ENCODE assay signal across 13 cellular contexts in the genomic region with DNA sequence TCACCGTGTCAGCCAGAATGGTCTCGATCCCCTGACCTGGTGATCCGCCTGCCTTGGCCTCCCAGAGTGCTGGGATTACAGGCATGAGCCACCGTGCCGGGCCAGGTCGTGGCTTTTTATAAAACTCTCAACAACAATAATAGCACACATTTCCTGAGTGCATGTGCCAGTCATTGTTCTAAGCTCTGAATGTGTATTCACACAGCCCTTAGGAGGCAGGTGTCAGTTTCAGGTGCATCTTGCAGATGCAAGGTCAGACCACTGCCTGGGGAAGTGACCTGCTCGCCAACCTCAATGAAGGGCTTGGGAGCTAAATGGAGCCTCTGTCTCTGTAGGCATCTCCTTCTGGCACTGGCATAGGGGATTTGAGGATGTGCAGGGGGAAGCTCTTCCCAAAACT. TPM values are rescaled to one million over a fixed set of nuclear protein-coding genes. Genes with fewer than 3 reads are reported as not detected.
DNase-seq lines count a peak whose midpoint lies in the region; ATAC-seq, FAIRE-seq and TF ChIP-seq lines count a peak whose summit lies in the region.
"Had no signal": no experiment of that assay in that cellular context is flagged by ENCODE, and none has a peak within 500 bp of the region (broad histone marks: within the 10 kb centered on the region; RNA-seq: fewer than 3 reads in every experiment).

No MANE protein-coding gene starts in this region.

- intact Hi-C loops in heart right ventricle (cut with DNase I) (no loop called here), cardiac septum (cut with DNase I) (no loop called here), transverse colon (cut with DNase I; ENCODE audit: low total_unique reads) (no loop called here)

- peaks cover 12 to 42% (median 30%) of the 10 kb centered on the region in 9 donors for H3K4me1 ChIP-seq in heart right ventricle
- H3K4me1 ChIP-seq in transverse colon: peaks cover 5 to 11% (median 8%) of the 10 kb centered on the region in 4 donors
- H3K4me1 ChIP-seq in small intestine (ENCODE audit: control insufficient read depth in 2 of 2, insufficient read depth in 1 of 2, low read depth in 1 of 2, low read length in 1 of 2): peaks cover 0 to 3% of the 10 kb centered on the region in 2 donors

- H3K36me3 ChIP-seq in heart right ventricle: no peaks in the 10 kb centered on the region
- no peaks in the 10 kb centered on the region for H3K36me3 ChIP-seq in transverse colon
- no peaks in the 10 kb centered on the region for H3K36me3 ChIP-seq in small intestine (ENCODE audit: control insufficient read depth in 2 of 2, insufficient read depth in 2 of 2, low read length in 2 of 2)
- H3K36me3 ChIP-seq: thoracic aorta had no signal

- no peak for FAIRE-seq in small intestine (lab: Jason Lieb, UNC)

- H3K9me3 ChIP-seq in heart right ventricle: no peaks in the 10 kb centered on the region
- no peaks in the 10 kb centered on the region for H3K9me3 ChIP-seq in transverse colon
- H3K9me3 ChIP-seq in small intestine (ENCODE audit: control insufficient read depth, low read depth): no peaks in the 10 kb centered on the region
- H3K9me3 ChIP-seq: thoracic aorta had no signal

- H3K4me3 ChIP-seq in heart right ventricle (no peak overlapping the region), transverse colon (no peak overlapping the region), small intestine (ENCODE audit: low read depth in 1 of 2, low read length in 2 of 2) (no peak overlapping the region)
- H3K4me3 ChIP-seq: thoracic aorta had no signal

- TF ChIP-seq CTCF in heart right ventricle (IDR thresholded peaks at IDR 0.05) (no peak), transverse colon (IDR thresholded peaks at IDR 0.05) (no peak)

- in situ Hi-C loops in transverse colon (cut with MboI; ENCODE audit: low pct_ligation_motif_present in 1 of 4, low pct_unique_long_range_greater_than_20kb in 1 of 4, low sequenced_read_pairs in 3 of 4): no loop called here

- H3K27me3 ChIP-seq in heart right ventricle (no peaks in the 10 kb centered on the region), transverse colon (no peaks in the 10 kb centered on the region), small intestine (ENCODE audit: control insufficient read depth in 2 of 2, insufficient read depth in 2 of 2, low read length in 2 of 2) (no peaks in the 10 kb centered on the region)

- peak in 6 of 8 donors; percentile 37 to 79 (median 53) for ATAC-seq in heart right ventricle
- ATAC-seq in GM21825 (IDR thresholded peaks at IDR 0.05; ENCODE audit: unreplicated experiment): peak; percentile 82
- ATAC-seq in HG03469 (IDR thresholded peaks at IDR 0.05; ENCODE audit: unreplicated experiment): peak; percentile 39

- 52 to 56% methylated on average over 7 of the region's 7 CpGs for WGBS in heart right ventricle, 2 donors
- 64% methylated on average over 7 of the region's 7 CpGs; no CpG with 5 or more reads in 1 of the 2 donors for WGBS in transverse colon (ENCODE audit: low coverage in 1 of 2), 2 donors
- 65 to 78% (median 71%) methylated on average over 7 of the region's 7 CpGs for WGBS in small intestine, 3 donors

- no peak for TF ChIP-seq POLR2A in transverse colon (IDR thresholded peaks at IDR 0.05)

- peak overlapping the region in 5 of 10 donors; percentile 32 to 84 (median 74) for H3K27ac ChIP-seq in heart right ventricle
- peak overlapping the region in 1 of 4 donors; percentile 77 for H3K27ac ChIP-seq in transverse colon
- H3K27ac ChIP-seq in small intestine (ENCODE audit: low read depth in 1 of 2, low read length in 1 of 2): peak overlapping the region in 1 of 2 donors; percentile 52

- DNase-seq in heart right ventricle (peak in 1 of 2 donors; percentile 31), cardiac septum (ENCODE audit: low spot score) (no peak), transverse colon (peak; percentile 50), ureter (ENCODE audit: low spot score) (no peak), small intestine (no peak)
- DNase-seq in activated CD4-positive, alpha-beta T cell treated with anti-CD3 and anti-CD28 coated beads for 1 hour: no peak
- DNase-seq: activated CD4-positive, alpha-beta T cell treated with anti-CD3 and anti-CD28 coated beads for 48 hours; amniotic stem cell; mesenchymal stem cell had no signal

- TF ChIP-seq EP300 in transverse colon (IDR thresholded peaks at IDR 0.05; ENCODE audit: low read depth): no peak

RNA-seq across cellular contexts. Expression of a gene that starts 1.6 kb away (rescaled TPM):
- total RNA-seq in heart right ventricle (1 to 10 TPM in 2 of 10 donors, under 1 TPM in 8; 0.23 to 1.4 (median 0.65) TPM), cardiac septum (0.65 TPM), transverse colon (10 to 100 TPM in 2 of 4 donors, under 1 TPM in 1, not detected in 1; 0.55 to 28.7 (median 24.5) TPM), ureter (0.26 TPM)
- polyA plus RNA-seq in heart right ventricle (under 1 TPM; 0.29 to 0.35 TPM), small intestine (under 1 TPM in 1 of 3 donors, not detected in 2; 0.01 TPM)
- total RNA-seq: M059J had no signal

RNA-seq across cellular contexts. Expression of a gene that starts 18.5 kb away (rescaled TPM):
- 10 to 100 TPM; 53.6 to 77.4 (median 62.7) TPM for total RNA-seq in heart right ventricle
- polyA plus RNA-seq in heart right ventricle: 10 to 100 TPM; 42.5 to 96.0 TPM
- total RNA-seq in cardiac septum: 68.6 TPM
- total RNA-seq in transverse colon: 10 to 100 TPM; 26.5 to 40.6 (median 32.2) TPM
- 106 TPM for total RNA-seq in ureter
- 10 to 100 TPM; 31.9 to 68.0 (median 32.9) TPM for polyA plus RNA-seq in small intestine

RNA-seq across cellular contexts. Expression of a gene that starts 53.6 kb away (rescaled TPM):
- total RNA-seq in heart right ventricle (under 1 TPM in 7 of 10 donors, not detected in 3; 0.15 to 0.57 (median 0.25) TPM), cardiac septum (not detected), transverse colon (100 to 1,000 TPM in 3 of 4 donors, 10 to 100 TPM in 1; 86.0 to 320 (median 214) TPM), ureter (0.60 TPM)
- polyA plus RNA-seq in heart right ventricle (under 1 TPM; 0.15 to 0.77 TPM), small intestine (under 1 TPM in 1 of 3 donors, not detected in 2; 0.19 TPM)
- total RNA-seq: thoracic aorta had no signal

RNA-seq across cellular contexts. Expression of a gene that starts 56.6 kb away (rescaled TPM):
- total RNA-seq in heart right ventricle: 10 to 100 TPM; 10.3 to 20.3 (median 13.9) TPM
- 1 to 10 TPM; 3.1 to 4.7 TPM for polyA plus RNA-seq in heart right ventricle
- total RNA-seq in cardiac septum: 14.6 TPM
- 10 to 100 TPM in 2 of 4 donors, 1 to 10 TPM in 2; 4.4 to 19.2 (median 13.2) TPM for total RNA-seq in transverse colon
- total RNA-seq in ureter: 17.8 TPM
- polyA plus RNA-seq in small intestine: 10 to 100 TPM in 1 of 3 donors, 1 to 10 TPM in 2; 7.8 to 10.9 (median 8.5) TPM

Comparison
In these comparisons a context has a peak if more than half of its experiments do, and no peak if none do; other contexts are left out.
1. RNA of a gene that starts 53.6 kb away (total RNA-seq): 86.0 to 320 TPM in transverse colon; 0.60 TPM in ureter (single experiment), 0.15 to 0.57 TPM in heart right ventricle and not detected in cardiac septum (single experiment); every median in the first group is over 10 times any median in the second.
2. Peak in every context shown above with its lines, with median percentiles within 50 percentile points of each other: ATAC-seq.